ENCODE assay signal across 19 cellular contexts in the genomic region with DNA sequence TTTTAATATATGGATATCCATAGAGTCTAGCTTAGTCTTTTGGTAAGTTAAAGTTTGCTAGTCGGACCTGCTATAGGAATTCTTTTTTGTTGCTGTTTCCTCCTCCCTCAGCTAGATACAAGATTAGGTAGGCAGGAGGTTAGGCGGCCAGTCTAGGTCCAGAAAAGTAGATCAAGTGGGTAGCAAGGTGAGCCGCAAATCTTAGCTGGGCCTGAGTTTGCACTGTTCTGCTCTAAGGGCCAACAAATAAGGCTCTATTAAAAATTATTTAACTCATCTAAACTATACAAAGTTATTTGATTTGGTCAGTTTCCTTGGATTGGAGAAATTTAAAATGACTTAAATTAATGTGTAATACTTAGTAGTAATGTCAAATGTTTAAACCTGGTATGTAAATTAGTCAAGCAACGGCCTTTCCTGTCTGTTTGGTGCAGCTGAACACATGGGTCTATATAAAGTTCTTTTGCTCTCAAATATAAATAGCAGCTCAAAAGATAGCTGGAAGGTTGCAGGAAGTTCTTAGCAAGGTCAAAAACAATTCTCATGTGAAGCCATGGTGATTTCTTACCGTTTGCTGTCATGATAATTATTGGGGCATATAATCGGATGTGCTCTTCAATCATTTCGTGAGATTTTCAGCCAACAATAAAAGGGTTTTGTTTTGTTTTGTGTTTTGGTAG.
"Had no signal": no experiment of that assay in that cellular context is flagged by ENCODE, and none has a peak within 500 bp of the region (broad histone marks: within the 10 kb centered on the region; RNA-seq: fewer than 3 reads in every experiment).

No MANE protein-coding gene starts in this region.

- H3K36me3 ChIP-seq: suprapubic skin, uterus had no signal

- FAIRE-seq: TTC549 had no signal

- H3K4me1 ChIP-seq: suprapubic skin, transverse colon, uterus had no signal

- H3K27ac ChIP-seq: skin epidermis, suprapubic skin, transverse colon, uterus had no signal

- H3K9me3 ChIP-seq: suprapubic skin, transverse colon, uterus had no signal

- H3K4me3 ChIP-seq: skin epidermis, suprapubic skin, transverse colon, uterus had no signal

- DNase-seq: activated CD4-positive, alpha-beta T cell treated with anti-CD3 and anti-CD28 coated beads for 36 hours; activated CD4-positive, alpha-beta T cell treated with anti-CD3 and anti-CD28 coated beads, Interleukin-2, amount 50 U/mL, for 48 hours; activated naive CD4-positive, alpha-beta T cell; activated naive CD8-positive, alpha-beta T cell treated with anti-CD3 and anti-CD28 coated beads, Interleukin-2, amount 10 ng/mL, durations not matched to agents 7 days and 5 days; amygdala; caudate nucleus; effector memory CD8-positive, alpha-beta T cell; hippocampal formation; islet precursor cell; midbrain; nephron progenitor cell; stimulated activated CD4-positive, alpha-beta T cell treated with anti-CD3 and anti-CD28 coated beads, Interleukin-15, amount 100 ng/mL, for 24 hours; stimulated activated CD4-positive, alpha-beta T cell treated with anti-CD3 and anti-CD28 coated beads, Interleukin-2, amount 100 ng/mL, for 48 hours; stimulated activated naive CD8-positive, alpha-beta T cell treated with anti-CD3 and anti-CD28 coated beads, Interleukin-15, amount 100 ng/mL, for 72 hours; transverse colon; uterus had no signal

- ATAC-seq: activated CD4-positive, alpha-beta T cell treated with anti-CD3 and anti-CD28 coated beads for 36 hours; effector memory CD8-positive, alpha-beta T cell; stimulated activated naive CD8-positive, alpha-beta T cell treated with anti-CD3 and anti-CD28 coated beads, Interleukin-15, amount 100 ng/mL, for 72 hours had no signal

- H3K27me3 ChIP-seq: suprapubic skin, transverse colon, uterus had no signal
